In the genomic region with DNA sequence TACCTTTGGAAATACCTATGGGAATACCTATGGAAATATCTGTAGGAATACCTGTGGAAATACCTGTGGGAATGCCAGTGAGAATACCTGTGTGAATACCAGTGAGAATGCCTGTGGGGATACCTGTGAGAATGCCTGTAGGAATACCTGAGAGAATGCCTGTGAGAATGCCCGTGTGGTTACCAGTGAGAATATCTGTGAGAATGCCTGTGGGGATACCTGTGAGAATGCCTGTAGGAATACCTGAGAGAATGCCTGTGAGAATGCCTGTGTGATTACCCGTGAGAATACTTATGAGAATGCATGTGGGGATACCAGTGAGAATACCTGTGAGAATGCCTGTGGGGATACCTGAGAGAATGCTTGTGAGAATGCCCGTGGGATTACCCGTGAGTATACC, we compare ENCODE assay signal across 1 cellular context.
A peak's percentile ranks its signal among the peaks of the same experiment; 100 is the strongest.
TF ChIP-seq lines count a peak whose summit lies in the region.

No MANE protein-coding gene starts in this region.

TF ChIP-seq in GM12878, 131 proteins besides CTCF, POLR2A, EP300 and RAD21:
- TF ChIP-seq, protein P1, sequence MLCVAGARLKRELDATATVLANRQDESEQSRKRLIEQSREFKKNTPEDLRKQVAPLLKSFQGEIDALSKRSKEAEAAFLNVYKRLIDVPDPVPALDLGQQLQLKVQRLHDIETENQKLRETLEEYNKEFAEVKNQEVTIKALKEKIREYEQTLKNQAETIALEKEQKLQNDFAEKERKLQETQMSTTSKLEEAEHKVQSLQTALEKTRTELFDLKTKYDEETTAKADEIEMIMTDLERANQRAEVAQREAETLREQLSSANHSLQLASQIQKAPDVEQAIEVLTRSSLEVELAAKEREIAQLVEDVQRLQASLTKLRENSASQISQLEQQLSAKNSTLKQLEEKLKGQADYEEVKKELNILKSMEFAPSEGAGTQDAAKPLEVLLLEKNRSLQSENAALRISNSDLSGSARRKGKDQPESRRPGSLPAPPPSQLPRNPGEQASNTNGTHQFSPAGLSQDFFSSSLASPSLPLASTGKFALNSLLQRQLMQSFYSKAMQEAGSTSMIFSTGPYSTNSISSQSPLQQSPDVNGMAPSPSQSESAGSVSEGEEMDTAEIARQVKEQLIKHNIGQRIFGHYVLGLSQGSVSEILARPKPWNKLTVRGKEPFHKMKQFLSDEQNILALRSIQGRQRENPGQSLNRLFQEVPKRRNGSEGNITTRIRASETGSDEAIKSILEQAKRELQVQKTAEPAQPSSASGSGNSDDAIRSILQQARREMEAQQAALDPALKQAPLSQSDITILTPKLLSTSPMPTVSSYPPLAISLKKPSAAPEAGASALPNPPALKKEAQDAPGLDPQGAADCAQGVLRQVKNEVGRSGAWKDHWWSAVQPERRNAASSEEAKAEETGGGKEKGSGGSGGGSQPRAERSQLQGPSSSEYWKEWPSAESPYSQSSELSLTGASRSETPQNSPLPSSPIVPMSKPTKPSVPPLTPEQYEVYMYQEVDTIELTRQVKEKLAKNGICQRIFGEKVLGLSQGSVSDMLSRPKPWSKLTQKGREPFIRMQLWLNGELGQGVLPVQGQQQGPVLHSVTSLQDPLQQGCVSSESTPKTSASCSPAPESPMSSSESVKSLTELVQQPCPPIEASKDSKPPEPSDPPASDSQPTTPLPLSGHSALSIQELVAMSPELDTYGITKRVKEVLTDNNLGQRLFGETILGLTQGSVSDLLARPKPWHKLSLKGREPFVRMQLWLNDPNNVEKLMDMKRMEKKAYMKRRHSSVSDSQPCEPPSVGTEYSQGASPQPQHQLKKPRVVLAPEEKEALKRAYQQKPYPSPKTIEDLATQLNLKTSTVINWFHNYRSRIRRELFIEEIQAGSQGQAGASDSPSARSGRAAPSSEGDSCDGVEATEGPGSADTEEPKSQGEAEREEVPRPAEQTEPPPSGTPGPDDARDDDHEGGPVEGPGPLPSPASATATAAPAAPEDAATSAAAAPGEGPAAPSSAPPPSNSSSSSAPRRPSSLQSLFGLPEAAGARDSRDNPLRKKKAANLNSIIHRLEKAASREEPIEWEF (IDR thresholded peaks at IDR 0.05; ENCODE audit: insufficient replicate concordance, low read depth, low read length): peak; percentile 56
- TF ChIP-seq, protein P2, sequence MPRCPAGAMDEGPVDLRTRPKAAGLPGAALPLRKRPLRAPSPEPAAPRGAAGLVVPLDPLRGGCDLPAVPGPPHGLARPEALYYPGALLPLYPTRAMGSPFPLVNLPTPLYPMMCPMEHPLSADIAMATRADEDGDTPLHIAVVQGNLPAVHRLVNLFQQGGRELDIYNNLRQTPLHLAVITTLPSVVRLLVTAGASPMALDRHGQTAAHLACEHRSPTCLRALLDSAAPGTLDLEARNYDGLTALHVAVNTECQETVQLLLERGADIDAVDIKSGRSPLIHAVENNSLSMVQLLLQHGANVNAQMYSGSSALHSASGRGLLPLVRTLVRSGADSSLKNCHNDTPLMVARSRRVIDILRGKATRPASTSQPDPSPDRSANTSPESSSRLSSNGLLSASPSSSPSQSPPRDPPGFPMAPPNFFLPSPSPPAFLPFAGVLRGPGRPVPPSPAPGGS (IDR thresholded peaks at IDR 0.05; ENCODE audit: borderline replicate concordance, insufficient read depth, low read depth, low read length, poor library complexity, severe bottlenecking): peak; percentile 71
- TF ChIP-seq MEF2B (IDR thresholded peaks at IDR 0.05; ENCODE audit: partially characterized antibody, poor library complexity, severe bottlenecking): peak; percentile 70
